Comparison of ENCODE assay signal across 8 cellular contexts in genomic region chrX:132491191-132491590, GRCh38. TPM values are rescaled to one million over a fixed set of nuclear protein-coding genes. Genes with fewer than 3 reads are reported as not detected.
DNase-seq lines count a peak whose midpoint lies in the region; ATAC-seq and TF ChIP-seq lines count a peak whose summit lies in the region.

No MANE protein-coding gene starts in this region.

- no peak for TF ChIP-seq CTCF in A673 (conservative IDR thresholded peaks at IDR 0.05; ENCODE audit: low read depth, low read length)
- peak; percentile 15 for TF ChIP-seq CTCF in upper lobe of right lung (IDR thresholded peaks at IDR 0.05)
- TF ChIP-seq CTCF in ovary (IDR thresholded peaks at IDR 0.05): no peak

- H3K9me3 ChIP-seq in A673 (ENCODE audit: low read depth, low read length, poor library complexity, severe bottlenecking) (no peaks in the 10 kb centered on the region), upper lobe of right lung (no peaks in the 10 kb centered on the region), ovary (no peaks in the 10 kb centered on the region)

- H3K36me3 ChIP-seq in A673 (ENCODE audit: insufficient read depth, low read length, poor library complexity, severe bottlenecking) (no peaks in the 10 kb centered on the region), upper lobe of right lung (no peaks in the 10 kb centered on the region), ovary (no peaks in the 10 kb centered on the region)

- CTCF ChIA-PET in A673 (lab: Charles Lee): no interaction called here

- TF ChIP-seq EP300 in ovary (IDR thresholded peaks at IDR 0.05): no peak

- WGBS in ovary, 3 donors: 73 to 91% (median 78%) methylated on average over 3 of the region's 3 CpGs

- H3K4me3 ChIP-seq in A673 (ENCODE audit: low read depth, low read length, poor library complexity, severe bottlenecking) (no peak overlapping the region), upper lobe of right lung (peak overlapping the region; percentile 64), ovary (no peak overlapping the region)

- intact Hi-C loops in A673 (cut with micrococcal nuclease; ENCODE audit: unreplicated experiment): no loop called here
- intact Hi-C loops in upper lobe of right lung (cut with DNase I): no loop called here
- intact Hi-C loops in ovary (cut with DNase I): loop anchor here in 2 of 4 donors (5.0 to 10.0 kb wide), 2 partner anchors 56 to 264 kb away; no protein-coding TSS in a partner anchor

- BruUV-seq in A673 (replicated peaks; lab: Mats Ljungman, UMichigan): no TSS peak

- no peak overlapping the region for H3K27ac ChIP-seq in A673 (ENCODE audit: low read depth, low read length, poor library complexity, severe bottlenecking)
- no peak overlapping the region for H3K27ac ChIP-seq in upper lobe of right lung
- no peak overlapping the region for H3K27ac ChIP-seq in ovary

- H3K4me1 ChIP-seq in A673 (ENCODE audit: insufficient read depth, low read length, poor library complexity, severe bottlenecking): no peaks in the 10 kb centered on the region
- H3K4me1 ChIP-seq in upper lobe of right lung: no peaks in the 10 kb centered on the region
- H3K4me1 ChIP-seq in ovary (ENCODE audit: insufficient read depth): no peaks in the 10 kb centered on the region

- POLR2A ChIA-PET in A673 (lab: Charles Lee; ENCODE audit: low non-redundant PET): no interaction called here

- H3K27me3 ChIP-seq in A673 (replicated peaks; ENCODE audit: insufficient read depth, low read depth, low read length, poor library complexity) (peaks cover 10% of the 10 kb centered on the region), upper lobe of right lung (no peaks in the 10 kb centered on the region), ovary (no peaks in the 10 kb centered on the region)

- no peak for TF ChIP-seq POLR2A in ovary (IDR thresholded peaks at IDR 0.05)

- DNase-seq in A673 (ENCODE audit: low spot score): peak; percentile 18
- DNase-seq in RKO (ENCODE audit: low spot score): peak; percentile 54
- no peak for DNase-seq in upper lobe of right lung
- DNase-seq in activated effector memory CD4-positive, alpha-beta T cell treated with anti-CD3 and anti-CD28 coated beads, Interleukin-2, amount 50 U/mL, for 16 hours: no peak
- no peak for DNase-seq in ovary

- peak; percentile 39 for ATAC-seq in GM18508 (IDR thresholded peaks at IDR 0.05; ENCODE audit: insufficient read depth, unreplicated experiment)
- peak; percentile 50 for ATAC-seq in HG03432 (IDR thresholded peaks at IDR 0.05; ENCODE audit: unreplicated experiment)
- peak; percentile 41 for ATAC-seq in esophagus mucosa
- peak; percentile 65 for ATAC-seq in upper lobe of right lung

RNA-seq across cellular contexts. Expression of gene MBNL3, which starts 2.4 kb away (rescaled TPM):
- 38.0 and 42.2 TPM in 2 replicates for total RNA-seq in A673 (2021)
- 27.8 TPM for total RNA-seq in esophagus mucosa
- 22.9 TPM for total RNA-seq in upper lobe of right lung
- 10 to 100 TPM in 5 of 7 donors, 1 to 10 TPM in 2; 4.6 to 56.2 (median 17.9) TPM for total RNA-seq in ovary
- 1 to 10 TPM; 1.1 to 6.6 TPM for polyA plus RNA-seq in ovary

Comparison
In these comparisons a context has a peak if more than half of its experiments do, and no peak if none do; other contexts are left out.
1. DNase-seq: peak in A673 (single experiment) and RKO (single experiment); none in upper lobe of right lung (single experiment), activated effector memory CD4-positive, alpha-beta T cell treated with anti-CD3 and anti-CD28 coated beads, Interleukin-2, amount 50 U/mL, for 16 hours (single experiment) and ovary (0 of 5).
2. Peak in every context shown above with its lines, with median percentiles within 50 percentile points of each other: ATAC-seq.